11 cellular contexts compared by ENCODE assay signal in the genomic region with DNA sequence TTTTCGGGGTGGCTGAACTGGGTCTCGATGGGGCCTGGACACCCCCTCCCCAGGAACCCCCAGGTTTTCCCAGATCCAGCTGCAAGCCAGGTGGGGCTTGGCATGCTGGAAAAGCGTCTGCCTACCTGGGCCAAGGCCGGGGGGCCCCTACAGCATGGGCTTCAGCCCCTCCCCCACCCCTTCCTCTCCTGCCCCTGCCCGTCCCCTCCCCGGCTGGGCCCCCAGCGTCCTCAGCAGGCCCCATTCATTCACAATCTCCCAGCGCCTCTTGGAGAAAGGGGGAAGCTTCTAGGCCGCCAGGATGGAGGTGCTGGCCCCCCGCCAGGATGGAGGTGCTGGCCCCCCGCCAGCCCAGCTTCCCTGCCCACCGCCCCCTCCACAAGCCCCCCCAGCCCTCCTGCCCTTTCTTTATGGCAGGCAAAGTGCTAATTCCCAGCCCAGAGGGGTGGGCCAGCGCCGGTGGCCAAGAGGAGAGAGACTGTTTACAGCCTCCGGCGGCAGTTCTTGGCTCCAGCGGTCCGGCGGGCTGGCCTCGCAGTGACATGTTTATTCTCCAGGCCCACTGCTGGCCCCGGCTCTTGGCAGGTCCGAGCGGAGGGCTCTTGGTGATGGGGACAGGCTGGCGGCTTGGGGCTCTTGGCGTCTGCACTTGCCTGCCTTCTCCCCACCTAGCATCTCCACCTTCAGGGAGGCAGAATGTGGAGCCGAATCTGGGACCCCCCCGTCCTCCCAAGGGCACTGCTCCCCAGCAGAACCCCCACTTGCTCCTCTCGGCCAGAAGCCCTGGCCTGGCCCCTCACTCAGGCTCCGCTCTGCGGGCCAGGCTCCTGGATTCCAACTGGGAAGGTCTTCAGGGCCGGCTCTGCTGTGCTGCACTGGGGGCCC.
DNase-seq lines count a peak whose midpoint lies in the region; ATAC-seq and TF ChIP-seq lines count a peak whose summit lies in the region.
"Had no signal": no experiment of that assay in that cellular context is flagged by ENCODE, and none has a peak within 500 bp of the region (broad histone marks: within the 10 kb centered on the region; RNA-seq: fewer than 3 reads in every experiment).

No MANE protein-coding gene starts in this region.

- H3K36me3 Mint-ChIP-seq in T-cell: no peaks in the 10 kb centered on the region
- no peaks in the 10 kb centered on the region for H3K36me3 Mint-ChIP-seq in CD8-positive, alpha-beta T cell

- H2BK120ac ChIP-seq in IMR-90 (ENCODE audit: low read depth, low read length): peak overlapping the region; percentile 92

- peak overlapping the region; percentile 25 for H3K4me2 ChIP-seq in IMR-90 (ENCODE audit: low read depth, low read length)

- H3K27me3 ChIP-seq in IMR-90 (ENCODE audit: control insufficient read depth, insufficient read depth, low read length) (no peaks in the 10 kb centered on the region), gastrocnemius medialis (no peaks in the 10 kb centered on the region)
- no peaks in the 10 kb centered on the region for H3K27me3 ChIP-seq in CD8-positive, alpha-beta T cell (ENCODE audit: insufficient read depth, low read length)

- peaks cover 39 to 92% of the 10 kb centered on the region in 2 experiments for H3K79me1 ChIP-seq in IMR-90 (ENCODE audit: low read depth in 1 of 2, low read length in 2 of 2)

- DNase-seq in IMR-90 (peak; percentile 48), caudate nucleus (lab: John Stamatoyannopoulos, UW) (peak in 44 of 61 donors; percentile 14 to 85 (median 47)), iPS-NIHi11 (ENCODE audit: low spot score) (peak; percentile 63), gastrocnemius medialis (no peak), T-cell (no peak), kidney glomerular epithelial cell (lab: John Stamatoyannopoulos, UW) (no peak), NCI-H526 treated with DMSO at 0.1 percent for 48 hours (lab: John Stamatoyannopoulos, UW) (no peak)
- no peak for DNase-seq in CD8-positive, alpha-beta T cell
- DNase-seq: activated CD4-positive, alpha-beta T cell treated with anti-CD3 and anti-CD28 coated beads, Interleukin-2, amount 50 U/mL, for 1 hour; Calu3 had no signal

- H3K27ac Mint-ChIP-seq in T-cell: no peak overlapping the region
- H3K27ac Mint-ChIP-seq in CD8-positive, alpha-beta T cell: no peak overlapping the region

- H3K23ac ChIP-seq in IMR-90 (ENCODE audit: low read depth, low read length): peak overlapping the region; percentile 76; the same call in 1 of the 2 replicates

- H3K56ac ChIP-seq in IMR-90 (ENCODE audit: extremely low read depth, insufficient read depth, low read length): peak overlapping the region; percentile 54; the same call in 1 of the 2 replicates

- TF ChIP-seq POLR2A in IMR-90 (IDR thresholded peaks at IDR 0.05; ENCODE audit: low read depth, low read length) (no peak), gastrocnemius medialis (IDR thresholded peaks at IDR 0.05) (no peak)

- in situ Hi-C loops in IMR-90 (cut with MboI; ENCODE audit: low sequenced_read_pairs) (no loop called here), gastrocnemius medialis (cut with MboI; ENCODE audit: low sequenced_read_pairs in 4 of 4) (no loop called here)

- H2AFZ ChIP-seq in IMR-90 (replicated peaks; ENCODE audit: low read length, poor library complexity): peak overlapping the region; percentile 82

- dilution Hi-C loops in IMR-90 (cut with HindIII; ENCODE audit: low sequenced_read_pairs, unreplicated experiment): no loop called here

- WGBS in IMR-90 (ENCODE audit: extremely low coverage in 2 of 2, insufficient read length in 1 of 2), 2 experiments: 12% methylated on average over 4 of the region's 31 CpGs; no CpG with 5 or more reads in 1 of the 2 experiments

- H2BK20ac ChIP-seq in IMR-90 (ENCODE audit: low read depth, low read length): peak overlapping the region; percentile 81

- intact Hi-C loops in IMR-90 (cut with micrococcal nuclease) (no loop called here), gastrocnemius medialis (cut with DNase I; ENCODE audit: low total_unique reads) (no loop called here)
- intact Hi-C loops in CD8-positive, alpha-beta T cell (cut with DNase I, micrococcal nuclease): no loop called here

- TF ChIP-seq RAD21 in IMR-90 (IDR thresholded peaks at IDR 0.05; ENCODE audit: low read length): no peak

- H2BK15ac ChIP-seq in IMR-90 (ENCODE audit: low read depth, low read length): peak overlapping the region; percentile 87; the same call in 1 of the 3 replicates

- H3K4me1 ChIP-seq in IMR-90 (ENCODE audit: control insufficient read depth, insufficient read depth, low read length): peaks cover 65% of the 10 kb centered on the region
- H3K4me1 ChIP-seq in gastrocnemius medialis: peaks cover 63 to 80% of the 10 kb centered on the region in 2 donors
- H3K4me1 ChIP-seq in CD8-positive, alpha-beta T cell (ENCODE audit: insufficient read depth, low read length): no peaks in the 10 kb centered on the region

- H3K4ac ChIP-seq in IMR-90 (ENCODE audit: low read depth, low read length): peak overlapping the region; percentile 96

- H3K9ac ChIP-seq in IMR-90 (ENCODE audit: low read depth, low read length): peak overlapping the region; percentile 38; the same call in 1 of the 2 replicates

- no peaks in the 10 kb centered on the region for H3K4me1 Mint-ChIP-seq in T-cell
- H3K4me1 Mint-ChIP-seq in CD8-positive, alpha-beta T cell (ENCODE audit: low read depth): no peaks in the 10 kb centered on the region

- peak overlapping the region; percentile 65 for H3K27ac ChIP-seq in IMR-90 (ENCODE audit: insufficient read depth, low read length)
- no peak overlapping the region for H3K27ac ChIP-seq in caudate nucleus (ENCODE audit: low read depth, low read length)
- H3K27ac ChIP-seq in gastrocnemius medialis: peak overlapping the region in 3 of 4 donors; percentile 9 to 59 (median 9)
- no peak overlapping the region for H3K27ac ChIP-seq in CD8-positive, alpha-beta T cell (ENCODE audit: low read depth, low read length)

- no TSS peak for BruUV-seq in IMR-90 (replicated peaks; lab: Mats Ljungman, UMichigan)

- no peak for TF ChIP-seq CTCF in IMR-90 (conservative IDR thresholded peaks at IDR 0.05; ENCODE audit: low read depth, low read length)
- TF ChIP-seq CTCF in gastrocnemius medialis (IDR thresholded peaks at IDR 0.05 in 4 of 5, conservative IDR thresholded peaks at IDR 0.05 in 1 of 5): no peak
- no peak for TF ChIP-seq CTCF in CD8-positive, alpha-beta T cell (IDR thresholded peaks at IDR 0.05)

- peak overlapping the region; percentile 75 for H2BK5ac ChIP-seq in IMR-90 (ENCODE audit: low read depth, low read length, poor library complexity, severe bottlenecking)

- H3K27me3 Mint-ChIP-seq in T-cell: peaks cover 4 to 5% of the 10 kb centered on the region in 2 donors
- peaks cover 3% of the 10 kb centered on the region for H3K27me3 Mint-ChIP-seq in CD8-positive, alpha-beta T cell (ENCODE audit: low read depth)

- H3K14ac ChIP-seq in IMR-90 (replicated peaks; ENCODE audit: low read depth, low read length): peak overlapping the region; percentile 34; the same call in 1 of the 2 replicates

- POLR2A ChIA-PET in IMR-90 (lab: Charles Lee; ENCODE audit: unreplicated experiment) (interaction anchor here (0.6 kb wide), 1 partner anchor 35 kb away, joined by 3 read pairs; no protein-coding TSS in a partner anchor), T-cell (lab: Charles Lee) (no interaction called here)
- POLR2A ChIA-PET in CD8-positive, alpha-beta T cell (lab: Charles Lee): no interaction called here

- H4K20me1 ChIP-seq in IMR-90 (ENCODE audit: insufficient read depth, low read length): peaks cover 40% of the 10 kb centered on the region

- peak overlapping the region; percentile 91 for H2AK9ac ChIP-seq in IMR-90 (replicated peaks; ENCODE audit: low read depth, low read length, poor library complexity)

- no peak overlapping the region for H3K4me3 Mint-ChIP-seq in T-cell
- H3K4me3 Mint-ChIP-seq in CD8-positive, alpha-beta T cell: no peak overlapping the region

- peak overlapping the region; percentile 72 for H4K5ac ChIP-seq in IMR-90 (ENCODE audit: low read depth, low read length)

- peak overlapping the region; percentile 49; the same call in 1 of the 2 replicates for H3K18ac ChIP-seq in IMR-90 (ENCODE audit: low read depth, low read length)

- no peaks in the 10 kb centered on the region for H3K9me3 Mint-ChIP-seq in T-cell
- no peaks in the 10 kb centered on the region for H3K9me3 Mint-ChIP-seq in CD8-positive, alpha-beta T cell
- H3K9me3 Mint-ChIP-seq: type B pancreatic cell had no signal

- CTCF ChIA-PET in IMR-90 (lab: Yijun Ruan, JAX) (no interaction called here), T-cell (lab: Charles Lee) (no interaction called here)
- CTCF ChIA-PET in CD8-positive, alpha-beta T cell (lab: Charles Lee): interaction anchor here (2.1 kb wide), 1 partner anchor 12 kb away, joined by 6 read pairs; no protein-coding TSS in a partner anchor

- H3K36me3 ChIP-seq in IMR-90 (ENCODE audit: control insufficient read depth, insufficient read depth, low read length): no peaks in the 10 kb centered on the region
- no peaks in the 10 kb centered on the region for H3K36me3 ChIP-seq in gastrocnemius medialis
- no peaks in the 10 kb centered on the region for H3K36me3 ChIP-seq in CD8-positive, alpha-beta T cell (ENCODE audit: insufficient read depth, low read length)

- H4K8ac ChIP-seq in IMR-90 (ENCODE audit: low read depth in 2 of 2, low read length in 2 of 2): peak overlapping the region; percentile 7 to 83; a peak in 3 of 4 replicates

- ATAC-seq in IMR-90 (ENCODE audit: low read depth) (peak; percentile 24), gastrocnemius medialis (no peak), T-cell (replicated peaks in 1 of 4) (no peak)
- ATAC-seq in CD8-positive, alpha-beta T cell: no peak

- H3K4me3 ChIP-seq in IMR-90 (ENCODE audit: insufficient read depth, low read depth, low read length) (no peak overlapping the region), gastrocnemius medialis (no peak overlapping the region)
- no peak overlapping the region for H3K4me3 ChIP-seq in CD8-positive, alpha-beta T cell (ENCODE audit: low read depth, low read length)

- peak overlapping the region; percentile 63 for H2AK5ac ChIP-seq in IMR-90 (ENCODE audit: low read depth, low read length)

- peak overlapping the region; percentile 73 for H4K91ac ChIP-seq in IMR-90 (ENCODE audit: insufficient read depth, low read depth, low read length)

- peaks cover 35% of the 10 kb centered on the region for H3K9me1 ChIP-seq in IMR-90 (ENCODE audit: insufficient read depth, low read length)

- H3K9me3 ChIP-seq in IMR-90 (ENCODE audit: control insufficient read depth, insufficient read depth, low read length) (peaks cover 2% of the 10 kb centered on the region; the same call in 1 of the 2 replicates), gastrocnemius medialis (no peaks in the 10 kb centered on the region)
- no peaks in the 10 kb centered on the region for H3K9me3 ChIP-seq in CD8-positive, alpha-beta T cell (ENCODE audit: low read length)

TF ChIP-seq in IMR-90, 13 proteins besides CTCF, POLR2A, EP300 and RAD21:
- TF ChIP-seq CEBPB (IDR thresholded peaks at IDR 0.05; ENCODE audit: low read depth, low read length): no peak
- TF ChIP-seq MAZ (IDR thresholded peaks at IDR 0.05; ENCODE audit: borderline replicate concordance, low read depth, low read length): peak; percentile 2; the same call in 1 of the 2 replicates

Comparison
In these comparisons a context has a peak if more than half of its experiments do, and no peak if none do; other contexts are left out.
1. DNase-seq: peak in IMR-90 (single experiment), caudate nucleus (44 of 61) and iPS-NIHi11 (single experiment); none in gastrocnemius medialis (0 of 2), T-cell (0 of 34), CD8-positive, alpha-beta T cell (0 of 7), kidney glomerular epithelial cell (single experiment) and NCI-H526 treated with DMSO at 0.1 percent for 48 hours (single experiment).
2. H3K27ac ChIP-seq: peak in IMR-90 (single experiment) and gastrocnemius medialis (3 of 4); none in caudate nucleus (single experiment) and CD8-positive, alpha-beta T cell (single experiment).